In genomic region chr11:32487270-32487669, GRCh38 we compare ENCODE assay signal across 15 cellular contexts. TPM values are rescaled to one million over a fixed set of nuclear protein-coding genes. Genes with fewer than 3 reads are reported as not detected.
DNase-seq lines count a peak whose midpoint lies in the region; ATAC-seq and TF ChIP-seq lines count a peak whose summit lies in the region.
"Had no signal": no experiment of that assay in that cellular context is flagged by ENCODE, and none has a peak within 500 bp of the region (broad histone marks: within the 10 kb centered on the region; RNA-seq: fewer than 3 reads in every experiment).

No MANE protein-coding gene starts in this region.

- no peak overlapping the region for H2AFZ ChIP-seq in PC-9

- no TSS peak for BruUV-seq in A673 (replicated peaks; lab: Mats Ljungman, UMichigan)
- BruUV-seq in PC-9 (replicated peaks; lab: Mats Ljungman, UMichigan) = no TSS peak

- TF ChIP-seq CTCF in A673 (conservative IDR thresholded peaks at IDR 0.05; ENCODE audit: low read depth, low read length) = peak; percentile 55
- peak; percentile 23 for TF ChIP-seq CTCF in GM12865 (IDR thresholded peaks at IDR 0.05; ENCODE audit: insufficient read depth, low read depth, low read length, missing control alignments)
- peak; percentile 50; the same call in 1 of the 2 replicates for TF ChIP-seq CTCF in PC-9 (conservative IDR thresholded peaks at IDR 0.05)
- no peak for TF ChIP-seq CTCF in foreskin keratinocyte (conservative IDR thresholded peaks at IDR 0.05)

- H3K9me3 ChIP-seq in A673 (ENCODE audit: low read depth, low read length, poor library complexity, severe bottlenecking) (no peaks in the 10 kb centered on the region), PC-9 (ENCODE audit: insufficient read depth, low read depth) (no peaks in the 10 kb centered on the region; the same call in 1 of the 2 replicates)
- H3K9me3 ChIP-seq: gastroesophageal sphincter, psoas muscle, upper lobe of right lung had no signal

- H4K20me1 ChIP-seq in PC-9 (ENCODE audit: insufficient read depth) = no peaks in the 10 kb centered on the region

- H3K4me1 ChIP-seq in A673 (ENCODE audit: insufficient read depth, low read length, poor library complexity, severe bottlenecking) = no peaks in the 10 kb centered on the region
- H3K4me1 ChIP-seq in PC-9 (replicated peaks; ENCODE audit: insufficient read depth) = no peaks in the 10 kb centered on the region
- H3K4me1 ChIP-seq in foreskin keratinocyte = no peaks in the 10 kb centered on the region
- H3K4me1 ChIP-seq: gastroesophageal sphincter, psoas muscle, upper lobe of right lung had no signal

- peak; percentile 58 for DNase-seq in A673 (ENCODE audit: low spot score)
- DNase-seq in GM12865 (ENCODE audit: low read depth) = peak; percentile 3
- DNase-seq in PC-9 = peak; percentile 2 to 26
- DNase-seq in foreskin keratinocyte = no peak
- DNase-seq in NCI-H187 (lab: John Stamatoyannopoulos, UW) = no peak
- no peak for DNase-seq in NCI-H1105 treated with DMSO at 0.1 percent for 48 hours (lab: John Stamatoyannopoulos, UW)
- no peak for DNase-seq in NCI-H1436 (lab: John Stamatoyannopoulos, UW)
- DNase-seq: CD4-positive, alpha-beta T cell; mesenchymal stem cell; MV-4-11; psoas muscle; upper lobe of right lung had no signal

- H3K4me3 ChIP-seq in A673 (ENCODE audit: low read depth, low read length, poor library complexity, severe bottlenecking) (no peak overlapping the region), GM12865 (ENCODE audit: low read depth, low read length) (no peak overlapping the region), PC-9 (no peak overlapping the region)
- H3K4me3 ChIP-seq: gastroesophageal sphincter, psoas muscle, upper lobe of right lung had no signal

- CTCF ChIA-PET in A673 (lab: Charles Lee) = interaction anchor here (0.7 kb wide), 2 partner anchors 29 to 136 kb away, joined by 3 to 5 read pairs; no protein-coding TSS in a partner anchor
- CTCF ChIA-PET in PC-9 (lab: Charles Lee) = no interaction called here

- H3K27me3 ChIP-seq in A673 (replicated peaks; ENCODE audit: insufficient read depth, low read depth, low read length, poor library complexity) = peaks cover 28% of the 10 kb centered on the region
- H3K27me3 ChIP-seq in PC-9 (ENCODE audit: insufficient read depth, low read depth) = peaks cover 3% of the 10 kb centered on the region; the same call in 1 of the 2 replicates
- no peaks in the 10 kb centered on the region for H3K27me3 ChIP-seq in foreskin keratinocyte
- H3K27me3 ChIP-seq: gastroesophageal sphincter, upper lobe of right lung had no signal

- no peaks in the 10 kb centered on the region for H3F3A ChIP-seq in PC-9 (ENCODE audit: insufficient read depth, low read depth)

- no peak overlapping the region for H3K4me2 ChIP-seq in PC-9

- POLR2A ChIA-PET in A673 (lab: Charles Lee; ENCODE audit: low non-redundant PET) = no interaction called here
- POLR2A ChIA-PET in PC-9 (lab: Charles Lee; ENCODE audit: unreplicated experiment) = no interaction called here

- ATAC-seq in foreskin keratinocyte (peak; percentile 55), GM21515 (IDR thresholded peaks at IDR 0.05; ENCODE audit: unreplicated experiment) (no peak)
- ATAC-seq: activated T-helper 17 cell treated with anti-CD3 and anti-CD28 coated beads, Interleukin-2, amount 50 U/mL, for 72 hours; gastroesophageal sphincter; psoas muscle; upper lobe of right lung had no signal

- intact Hi-C loops in A673 (cut with micrococcal nuclease; ENCODE audit: unreplicated experiment) (no loop called here), PC-9 (cut with micrococcal nuclease; ENCODE audit: unreplicated experiment) (no loop called here)

- no peak overlapping the region for H3K27ac ChIP-seq in A673 (ENCODE audit: low read depth, low read length, poor library complexity, severe bottlenecking)
- no peak overlapping the region for H3K27ac ChIP-seq in PC-9
- H3K27ac ChIP-seq in foreskin keratinocyte = no peak overlapping the region
- H3K27ac ChIP-seq: gastroesophageal sphincter, psoas muscle, upper lobe of right lung had no signal

- no peaks in the 10 kb centered on the region for H3K36me3 ChIP-seq in A673 (ENCODE audit: insufficient read depth, low read length, poor library complexity, severe bottlenecking)
- H3K36me3 ChIP-seq in PC-9 (ENCODE audit: low read depth) = no peaks in the 10 kb centered on the region
- H3K36me3 ChIP-seq: gastroesophageal sphincter, upper lobe of right lung had no signal

- no peaks in the 10 kb centered on the region for H3K9me2 ChIP-seq in PC-9 (ENCODE audit: insufficient read depth)

- no peaks in the 10 kb centered on the region for H3K79me2 ChIP-seq in PC-9 (ENCODE audit: low read depth)

RNA-seq across cellular contexts. Expression of gene WT1, which starts 51.9 kb away (rescaled TPM):
- total RNA-seq in A673 (2021) = 8.6 and 10.4 TPM in 2 replicates
- total RNA-seq in PC-9 (2021) = not detected in 2 replicates
- 0.35 TPM in 1 of 2 replicates, not detected in the other for total RNA-seq in foreskin keratinocyte
- polyA plus RNA-seq in foreskin keratinocyte = 0.21 TPM in 1 of 2 replicates, not detected in the other
- total RNA-seq: activated T-helper 17 cell treated with anti-CD3 and anti-CD28 coated beads, Interleukin-2, amount 50 U/mL, for 72 hours; CD4-positive, alpha-beta T cell had no signal

Comparison
In these comparisons a context has a peak if more than half of its experiments do, and no peak if none do; other contexts are left out.
1. DNase-seq: peak in A673 (single experiment), GM12865 (single experiment) and PC-9 (2 of 2); none in foreskin keratinocyte (0 of 2), NCI-H187 (0 of 2), NCI-H1105 treated with DMSO at 0.1 percent for 48 hours (single experiment) and NCI-H1436 (single experiment).